Comparison of ENCODE assay signal across 22 cellular contexts in genomic region chr17:38716368-38717005, GRCh38. TPM values are rescaled to one million over a fixed set of nuclear protein-coding genes. Genes with fewer than 3 reads are reported as not detected.
DNase-seq lines count a peak whose midpoint lies in the region; ATAC-seq, FAIRE-seq and TF ChIP-seq lines count a peak whose summit lies in the region.
"Had no signal": no experiment of that assay in that cellular context is flagged by ENCODE, and none has a peak within 500 bp of the region (broad histone marks: within the 10 kb centered on the region; RNA-seq: fewer than 3 reads in every experiment).

No MANE protein-coding gene starts in this region.

- H3K4me3 ChIP-seq in BLaER1 (no peak overlapping the region), endothelial cell of umbilical vein (replicated peaks in 1 of 3; ENCODE audit: insufficient read depth in 1 of 3, low read depth in 1 of 3, low read length in 3 of 3) (no peak overlapping the region), GM23338 (no peak overlapping the region), PC-3 (ENCODE audit: low read length) (no peak overlapping the region)
- H3K4me3 ChIP-seq: Peyer's patch had no signal

- H3F3A ChIP-seq in GM23338 (replicated peaks; ENCODE audit: low read depth): peaks cover 15% of the 10 kb centered on the region
- no peaks in the 10 kb centered on the region for H3F3A ChIP-seq in PC-3 (ENCODE audit: low read length, unreplicated experiment)

- no peak overlapping the region for H3K4me3 Mint-ChIP-seq in CD4-positive, alpha-beta T cell
- H3K4me3 Mint-ChIP-seq in activated CD8-positive, alpha-beta T cell treated with anti-CD3 and anti-CD28 coated beads for 36 hours: no peak overlapping the region
- H3K4me3 Mint-ChIP-seq in GM23338: no peak overlapping the region
- H3K4me3 Mint-ChIP-seq: CD8-positive, alpha-beta T cell; HFFc6 had no signal

- CTCF ChIA-PET in CD4-positive, alpha-beta T cell (lab: Charles Lee): interaction anchor here (0.9 to 1.7 kb wide), 3 partner anchors 12 to 159 kb away, joined by 3 read pairs; no protein-coding TSS in a partner anchor
- CTCF ChIA-PET in activated CD8-positive, alpha-beta T cell treated with anti-CD3 and anti-CD28 coated beads for 36 hours (lab: Charles Lee): interaction anchor here (1.2 to 3.0 kb wide), 5 partner anchors 9 to 40 kb away, joined by 3 to 16 read pairs (median 5); no protein-coding TSS in a partner anchor
- CTCF ChIA-PET in endothelial cell of umbilical vein (lab: Charles Lee): interaction anchor here (1.4 to 2.0 kb wide), 2 partner anchors 14 to 19 kb away, joined by 3 to 9 read pairs; no protein-coding TSS in a partner anchor
- CTCF ChIA-PET in PC-3 (lab: Charles Lee): no interaction called here

- DNase-seq in CD4-positive, alpha-beta T cell: no peak
- no peak for DNase-seq in activated CD8-positive, alpha-beta T cell treated with anti-CD3 and anti-CD28 coated beads for 36 hours
- no peak for DNase-seq in endothelial cell of umbilical vein (ENCODE audit: low read depth, low spot score)
- DNase-seq in GM23338 (ENCODE audit: low spot score): no peak
- no peak for DNase-seq in RKO (ENCODE audit: low spot score)
- DNase-seq in PC-3: no peak
- DNase-seq: BE2C; CD8-positive, alpha-beta T cell; GF-D8; GOT3; HFFc6; Kasumi-1; NCI-H1105 treated with DMSO at 0.1 percent for 48 hours; NCI-H1694 treated with DMSO at 0.1 percent for 48 hours; NCI-H226; NCI-H524 treated with DMSO at 0.1 percent for 48 hours; Peyer's patch; SHP77; SK-N-SH had no signal

- TF ChIP-seq CTCF in CD4-positive, alpha-beta T cell (IDR thresholded peaks at IDR 0.05): no peak
- TF ChIP-seq CTCF in activated CD8-positive, alpha-beta T cell treated with anti-CD3 and anti-CD28 coated beads for 36 hours (IDR thresholded peaks at IDR 0.05): no peak
- no peak for TF ChIP-seq CTCF in endothelial cell of umbilical vein (IDR thresholded peaks at IDR 0.05; ENCODE audit: extremely low read depth in 1 of 2, insufficient read depth in 1 of 2, low read depth in 1 of 2, low read length in 2 of 2)
- TF ChIP-seq CTCF in GM23338 (conservative IDR thresholded peaks at IDR 0.05; ENCODE audit: low read depth in 2 of 2): no peak
- TF ChIP-seq CTCF in PC-3 (conservative IDR thresholded peaks at IDR 0.05; ENCODE audit: low read depth, low read length): no peak

- H3K36me3 ChIP-seq in BLaER1 (peaks cover 92% of the 10 kb centered on the region), endothelial cell of umbilical vein (ENCODE audit: control insufficient read depth in 2 of 2, extremely low read depth in 1 of 2, insufficient read depth in 2 of 2, low read length in 2 of 2) (peaks cover 4 to 48% of the 10 kb centered on the region in 2 experiments), GM23338 (ENCODE audit: insufficient read depth) (no peaks in the 10 kb centered on the region), PC-3 (ENCODE audit: low read depth, low read length) (no peaks in the 10 kb centered on the region)

- no peak for FAIRE-seq in endothelial cell of umbilical vein (lab: Jason Lieb, UNC)
- FAIRE-seq: GM12892 had no signal

- TSS peak; percentile 54 for BruUV-seq in endothelial cell of umbilical vein (replicated peaks; lab: Mats Ljungman, UMichigan)
- no TSS peak for BruUV-seq in PC-3 (replicated peaks; lab: Mats Ljungman, UMichigan)

- dilution Hi-C loops in endothelial cell of umbilical vein (cut with MboI; ENCODE audit: extremely low pct_ligation_motif_present, low sequenced_read_pairs): no loop called here

- H3K27me3 ChIP-seq in BLaER1 (no peaks in the 10 kb centered on the region), endothelial cell of umbilical vein (ENCODE audit: control insufficient read depth in 2 of 2, insufficient read depth in 2 of 2, low read length in 2 of 2) (no peaks in the 10 kb centered on the region), GM23338 (ENCODE audit: insufficient read depth) (peaks cover 31% of the 10 kb centered on the region), PC-3 (ENCODE audit: low read length) (no peaks in the 10 kb centered on the region)
- no peaks in the 10 kb centered on the region for H3K27me3 ChIP-seq in CD4-positive, alpha-beta T cell (ENCODE audit: control insufficient read depth, insufficient read depth, low read length)
- H3K27me3 ChIP-seq: BE2C, Peyer's patch had no signal

- H3K9me3 Mint-ChIP-seq in CD4-positive, alpha-beta T cell: no peaks in the 10 kb centered on the region
- no peaks in the 10 kb centered on the region for H3K9me3 Mint-ChIP-seq in activated CD8-positive, alpha-beta T cell treated with anti-CD3 and anti-CD28 coated beads for 36 hours
- H3K9me3 Mint-ChIP-seq in GM23338: no peaks in the 10 kb centered on the region; the same call in 1 of the 3 replicates
- H3K9me3 Mint-ChIP-seq: CD8-positive, alpha-beta T cell; HFFc6 had no signal

- peaks cover 87% of the 10 kb centered on the region for H3K36me3 Mint-ChIP-seq in CD4-positive, alpha-beta T cell (ENCODE audit: low read depth)
- H3K36me3 Mint-ChIP-seq in activated CD8-positive, alpha-beta T cell treated with anti-CD3 and anti-CD28 coated beads for 36 hours (ENCODE audit: low read depth): peaks cover 63% of the 10 kb centered on the region
- H3K36me3 Mint-ChIP-seq in GM23338 (ENCODE audit: low read depth): peaks cover 14% of the 10 kb centered on the region

- H3K9me2 ChIP-seq in GM23338 (ENCODE audit: insufficient read depth): no peaks in the 10 kb centered on the region
- no peaks in the 10 kb centered on the region for H3K9me2 ChIP-seq in PC-3 (replicated peaks; ENCODE audit: low read length)
- H3K9me2 ChIP-seq: SK-N-SH had no signal

- H3K27ac Mint-ChIP-seq in CD4-positive, alpha-beta T cell: peak overlapping the region; percentile 46
- H3K27ac Mint-ChIP-seq in activated CD8-positive, alpha-beta T cell treated with anti-CD3 and anti-CD28 coated beads for 36 hours: peak overlapping the region; percentile 69
- H3K27ac Mint-ChIP-seq in GM23338: no peak overlapping the region
- H3K27ac Mint-ChIP-seq: HFFc6 had no signal

- H4K20me1 ChIP-seq in BLaER1 (peaks cover 12% of the 10 kb centered on the region; the same call in 1 of the 2 replicates), endothelial cell of umbilical vein (replicated peaks; ENCODE audit: control insufficient read depth, extremely low read depth, insufficient read depth, low read length) (no peaks in the 10 kb centered on the region), GM23338 (replicated peaks; ENCODE audit: insufficient read depth) (peaks cover 3% of the 10 kb centered on the region; the same call in 1 of the 2 replicates), PC-3 (ENCODE audit: low read length) (no peaks in the 10 kb centered on the region)

- H2AFZ ChIP-seq in endothelial cell of umbilical vein (ENCODE audit: low read depth, low read length): no peak overlapping the region
- no peak overlapping the region for H2AFZ ChIP-seq in GM23338
- H2AFZ ChIP-seq in PC-3 (ENCODE audit: low read length): no peak overlapping the region

- H3K9me3 ChIP-seq in BLaER1 (no peaks in the 10 kb centered on the region), endothelial cell of umbilical vein (replicated peaks; ENCODE audit: control insufficient read depth, insufficient read depth, low read length) (no peaks in the 10 kb centered on the region), PC-3 (ENCODE audit: low read length) (no peaks in the 10 kb centered on the region)
- no peaks in the 10 kb centered on the region for H3K9me3 ChIP-seq in CD4-positive, alpha-beta T cell (ENCODE audit: control insufficient read depth, low read length)
- H3K9me3 ChIP-seq: BE2C, Peyer's patch, SK-N-SH had no signal

- intact Hi-C loops in CD4-positive, alpha-beta T cell (cut with DNase I, micrococcal nuclease): no loop called here
- intact Hi-C loops in activated CD8-positive, alpha-beta T cell treated with anti-CD3 and anti-CD28 coated beads for 36 hours (cut with micrococcal nuclease): no loop called here
- intact Hi-C loops in endothelial cell of umbilical vein (cut with micrococcal nuclease): no loop called here
- intact Hi-C loops in PC-3 (cut with micrococcal nuclease): no loop called here

- H3K4me1 ChIP-seq in BLaER1: peaks cover 85% of the 10 kb centered on the region
- no peaks in the 10 kb centered on the region for H3K4me1 ChIP-seq in endothelial cell of umbilical vein (ENCODE audit: control insufficient read depth, extremely low read depth, insufficient read depth, low read length)
- H3K4me1 ChIP-seq in GM23338 (ENCODE audit: insufficient read depth): peaks cover 18% of the 10 kb centered on the region; the same call in 1 of the 2 replicates
- H3K4me1 ChIP-seq in PC-3 (ENCODE audit: insufficient read depth, low read length): no peaks in the 10 kb centered on the region

- no peak for TF ChIP-seq POLR2A in endothelial cell of umbilical vein (IDR thresholded peaks at IDR 0.05; ENCODE audit: low read depth, low read length)

- H3K9me1 ChIP-seq in endothelial cell of umbilical vein (replicated peaks; ENCODE audit: control insufficient read depth, extremely low read depth, insufficient read depth, low read length): no peaks in the 10 kb centered on the region

- H3K4me2 ChIP-seq in BLaER1 (no peak overlapping the region), endothelial cell of umbilical vein (ENCODE audit: insufficient read depth, low read length) (no peak overlapping the region), GM23338 (no peak overlapping the region), PC-3 (ENCODE audit: low read length) (no peak overlapping the region)
- H3K4me2 ChIP-seq: SK-N-SH had no signal

- H3K9ac ChIP-seq in BLaER1: no peak overlapping the region
- H3K9ac ChIP-seq in endothelial cell of umbilical vein (replicated peaks; ENCODE audit: extremely low read depth, insufficient read depth, low read length): no peak overlapping the region
- no peak overlapping the region for H3K9ac ChIP-seq in PC-3 (ENCODE audit: low read length)
- H3K9ac ChIP-seq: SK-N-SH had no signal

- peaks cover 29% of the 10 kb centered on the region for H3K4me1 Mint-ChIP-seq in CD4-positive, alpha-beta T cell (ENCODE audit: low read depth)
- H3K4me1 Mint-ChIP-seq in activated CD8-positive, alpha-beta T cell treated with anti-CD3 and anti-CD28 coated beads for 36 hours (ENCODE audit: low read depth): peaks cover 46% of the 10 kb centered on the region
- H3K4me1 Mint-ChIP-seq in GM23338: peaks cover 75% of the 10 kb centered on the region

- no peak for ATAC-seq in CD4-positive, alpha-beta T cell (ENCODE audit: poor library complexity)
- no peak for ATAC-seq in activated CD8-positive, alpha-beta T cell treated with anti-CD3 and anti-CD28 coated beads for 36 hours
- no peak for ATAC-seq in GM23338
- ATAC-seq in PC-3: no peak
- no peak for ATAC-seq in GM19023 (IDR thresholded peaks at IDR 0.05; ENCODE audit: unreplicated experiment)
- ATAC-seq: CD8-positive, alpha-beta T cell had no signal

- H3K27ac ChIP-seq in BLaER1 (peak overlapping the region; percentile 51; the same call in 1 of the 2 replicates), endothelial cell of umbilical vein (ENCODE audit: insufficient read depth, low read depth, low read length) (no peak overlapping the region), GM23338 (ENCODE audit: low read depth) (no peak overlapping the region), PC-3 (ENCODE audit: low read length) (no peak overlapping the region)
- H3K27ac ChIP-seq in CD4-positive, alpha-beta T cell (ENCODE audit: low read depth, low read length): no peak overlapping the region
- H3K27ac ChIP-seq: Peyer's patch had no signal

- POLR2A ChIA-PET in CD4-positive, alpha-beta T cell (lab: Charles Lee): interaction anchor here (1.2 to 5.4 kb wide), 4 partner anchors 11 to 15 kb away, joined by 4 to 46 read pairs (median 23); partner anchors contain the start of gene MLLT6
- POLR2A ChIA-PET in activated CD8-positive, alpha-beta T cell treated with anti-CD3 and anti-CD28 coated beads for 36 hours (lab: Charles Lee): interaction anchor here (0.8 to 18.4 kb wide), 5 partner anchors 5 to 40 kb away, joined by 3 to 390 read pairs (median 8); partner anchors contain the start of genes CISD3 and MLLT6
- POLR2A ChIA-PET in endothelial cell of umbilical vein (lab: Charles Lee): no interaction called here
- POLR2A ChIA-PET in PC-3 (lab: Charles Lee; ENCODE audit: unreplicated experiment): interaction anchor here (0.6 kb wide), 1 partner anchor 19 kb away, joined by 5 read pairs; no protein-coding TSS in a partner anchor

- H3K79me2 ChIP-seq in endothelial cell of umbilical vein (ENCODE audit: control insufficient read depth, insufficient read depth, low read length): no peaks in the 10 kb centered on the region
- H3K79me2 ChIP-seq in GM23338 (replicated peaks; ENCODE audit: insufficient read depth): no peaks in the 10 kb centered on the region
- no peaks in the 10 kb centered on the region for H3K79me2 ChIP-seq in PC-3 (ENCODE audit: low read length)

- no peaks in the 10 kb centered on the region for H3K27me3 Mint-ChIP-seq in CD4-positive, alpha-beta T cell
- no peaks in the 10 kb centered on the region for H3K27me3 Mint-ChIP-seq in activated CD8-positive, alpha-beta T cell treated with anti-CD3 and anti-CD28 coated beads for 36 hours
- H3K27me3 Mint-ChIP-seq in GM23338 (ENCODE audit: insufficient read depth, low read depth, poor library complexity): peaks cover 33% of the 10 kb centered on the region

RNA-seq across cellular contexts. Expression of gene MLLT6, which starts 11.4 kb away (rescaled TPM):
- total RNA-seq in CD4-positive, alpha-beta T cell: 100 to 1,000 TPM; 321 to 324 TPM
- total RNA-seq in activated CD8-positive, alpha-beta T cell treated with anti-CD3 and anti-CD28 coated beads for 36 hours: 100 to 1,000 TPM; 145 to 148 TPM
- total RNA-seq in endothelial cell of umbilical vein (85.4 and 86.6 TPM in 2 replicates), PC-3 (2014; rRNA removed) (24.7 and 28.7 TPM in 2 replicates)
- polyA plus RNA-seq in endothelial cell of umbilical vein (32.1 and 35.7 TPM in 2 replicates), GM23338 (2016; fragmentation: Nextera tagmentation; extraction: Ambion mirVana) (1.8 and 2.6 TPM in 2 replicates)
- 21.1 and 29.6 TPM in 2 replicates for polyA plus RNA-seq in endothelial cell of umbilical vein (2011; cell fraction: cytosol; rRNA removed)
- 144 and 172 TPM in 2 replicates for polyA plus RNA-seq in endothelial cell of umbilical vein (2011; cell fraction: nucleus; rRNA removed)
- 37.7 and 42.7 TPM in 2 replicates for polyA plus RNA-seq in endothelial cell of umbilical vein (2012)
- polyA minus RNA-seq in endothelial cell of umbilical vein: 68.1 and 78.3 TPM in 2 replicates
- polyA minus RNA-seq in endothelial cell of umbilical vein (2011; cell fraction: cytosol; rRNA and poly(A)+ RNA removed): 34.7 TPM
- polyA minus RNA-seq in endothelial cell of umbilical vein (2011; cell fraction: nucleus; rRNA and poly(A)+ RNA removed): 72.9 and 91.4 TPM in 2 replicates
- total RNA-seq in GM23338 (2014; rRNA removed; shearing (Covaris generic)): 2.8 and 3.3 TPM in 2 replicates

RNA-seq across cellular contexts. Expression of gene CISD3, which starts 13.7 kb away (rescaled TPM):
- total RNA-seq in CD4-positive, alpha-beta T cell: 1 to 10 TPM; 4.7 to 5.7 TPM
- total RNA-seq in activated CD8-positive, alpha-beta T cell treated with anti-CD3 and anti-CD28 coated beads for 36 hours: 10 to 100 TPM; 43.2 to 44.2 TPM
- total RNA-seq in endothelial cell of umbilical vein (22.6 and 23.7 TPM in 2 replicates), PC-3 (2014; rRNA removed) (13.7 and 14.1 TPM in 2 replicates)
- polyA plus RNA-seq in endothelial cell of umbilical vein (8.7 and 11.1 TPM in 2 replicates), GM23338 (2016; fragmentation: Nextera tagmentation; extraction: Ambion mirVana) (8.9 and 9.9 TPM in 2 replicates)
- 8.8 and 10.9 TPM in 2 replicates for polyA plus RNA-seq in endothelial cell of umbilical vein (2011; cell fraction: cytosol; rRNA removed)
- polyA plus RNA-seq in endothelial cell of umbilical vein (2011; cell fraction: nucleus; rRNA removed): 3.4 and 4.0 TPM in 2 replicates
- 16.3 and 17.9 TPM in 2 replicates for polyA plus RNA-seq in endothelial cell of umbilical vein (2012)
- 2.0 and 2.6 TPM in 2 replicates for polyA minus RNA-seq in endothelial cell of umbilical vein
- 18.3 TPM for polyA minus RNA-seq in endothelial cell of umbilical vein (2011; cell fraction: cytosol; rRNA and poly(A)+ RNA removed)
- 1.1 and 2.0 TPM in 2 replicates for polyA minus RNA-seq in endothelial cell of umbilical vein (2011; cell fraction: nucleus; rRNA and poly(A)+ RNA removed)
- total RNA-seq in GM23338 (2014; rRNA removed; shearing (Covaris generic)): 0.94 and 3.4 TPM in 2 replicates

RNA-seq across cellular contexts. Expression of gene PCGF2, which starts 31.6 kb away (rescaled TPM):
- total RNA-seq in CD4-positive, alpha-beta T cell: not detected
- total RNA-seq in activated CD8-positive, alpha-beta T cell treated with anti-CD3 and anti-CD28 coated beads for 36 hours: 1 to 10 TPM in 1 of 2 experiments, under 1 TPM in 1; 0.50 to 1.2 TPM
- 77.5 and 78.4 TPM in 2 replicates for total RNA-seq in endothelial cell of umbilical vein
- polyA plus RNA-seq in endothelial cell of umbilical vein: 39.8 and 45.3 TPM in 2 replicates
- 28.6 and 32.6 TPM in 2 replicates for polyA plus RNA-seq in endothelial cell of umbilical vein (2011; cell fraction: cytosol; rRNA removed)
- 29.6 and 36.9 TPM in 2 replicates for polyA plus RNA-seq in endothelial cell of umbilical vein (2011; cell fraction: nucleus; rRNA removed)
- polyA plus RNA-seq in endothelial cell of umbilical vein (2012): 55.8 and 74.4 TPM in 2 replicates
- polyA minus RNA-seq in endothelial cell of umbilical vein: 20.3 and 20.9 TPM in 2 replicates
- polyA minus RNA-seq in endothelial cell of umbilical vein (2011; cell fraction: cytosol; rRNA and poly(A)+ RNA removed): 16.7 TPM
- 7.9 and 14.5 TPM in 2 replicates for polyA minus RNA-seq in endothelial cell of umbilical vein (2011; cell fraction: nucleus; rRNA and poly(A)+ RNA removed)
- 21.1 and 23.4 TPM in 2 replicates for total RNA-seq in GM23338 (2014; rRNA removed; shearing (Covaris generic))
- 51.9 and 60.9 TPM in 2 replicates for polyA plus RNA-seq in GM23338 (2016; fragmentation: Nextera tagmentation; extraction: Ambion mirVana)
- 14.1 and 15.8 TPM in 2 replicates for total RNA-seq in PC-3 (2014; rRNA removed)
- total RNA-seq: CD8-positive, alpha-beta T cell had no signal

RNA-seq across cellular contexts. Expression of gene PSMB3, which starts 36.1 kb away (rescaled TPM):
- 10 to 100 TPM; 46.6 to 55.0 TPM for total RNA-seq in CD4-positive, alpha-beta T cell
- total RNA-seq in activated CD8-positive, alpha-beta T cell treated with anti-CD3 and anti-CD28 coated beads for 36 hours: 100 to 1,000 TPM; 275 to 279 TPM
- total RNA-seq in endothelial cell of umbilical vein (213 and 227 TPM in 2 replicates), PC-3 (2014; rRNA removed) (366 and 441 TPM in 2 replicates)
- polyA plus RNA-seq in endothelial cell of umbilical vein (685 and 705 TPM in 2 replicates), GM23338 (2016; fragmentation: Nextera tagmentation; extraction: Ambion mirVana) (523 and 558 TPM in 2 replicates)
- 539 and 649 TPM in 2 replicates for polyA plus RNA-seq in endothelial cell of umbilical vein (2011; cell fraction: cytosol; rRNA removed)
- polyA plus RNA-seq in endothelial cell of umbilical vein (2011; cell fraction: nucleus; rRNA removed): 229 and 250 TPM in 2 replicates
- 242 and 303 TPM in 2 replicates for polyA plus RNA-seq in endothelial cell of umbilical vein (2012)
- polyA minus RNA-seq in endothelial cell of umbilical vein: 271 and 276 TPM in 2 replicates
- 192 TPM for polyA minus RNA-seq in endothelial cell of umbilical vein (2011; cell fraction: cytosol; rRNA and poly(A)+ RNA removed)
- polyA minus RNA-seq in endothelial cell of umbilical vein (2011; cell fraction: nucleus; rRNA and poly(A)+ RNA removed): 33.6 and 42.4 TPM in 2 replicates
- total RNA-seq in GM23338 (2014; rRNA removed; shearing (Covaris generic)): 250 and 270 TPM in 2 replicates

RNA-seq across cellular contexts. Expression of gene EPOP, which starts 41.7 kb away (rescaled TPM):
- under 1 TPM; 0.16 to 0.34 TPM for total RNA-seq in CD4-positive, alpha-beta T cell
- total RNA-seq in activated CD8-positive, alpha-beta T cell treated with anti-CD3 and anti-CD28 coated beads for 36 hours: 10 to 100 TPM; 31.8 to 32.2 TPM
- total RNA-seq in endothelial cell of umbilical vein (2.6 and 2.9 TPM in 2 replicates), PC-3 (2014; rRNA removed) (12.6 and 17.7 TPM in 2 replicates)
- polyA plus RNA-seq in endothelial cell of umbilical vein (0.43 and 0.54 TPM in 2 replicates), GM23338 (2016; fragmentation: Nextera tagmentation; extraction: Ambion mirVana) (0.42 and 0.82 TPM in 2 replicates)
- polyA plus RNA-seq in endothelial cell of umbilical vein (2011; cell fraction: cytosol; rRNA removed): 0.67 and 0.82 TPM in 2 replicates
- polyA plus RNA-seq in endothelial cell of umbilical vein (2011; cell fraction: nucleus; rRNA removed): 0.36 and 0.38 TPM in 2 replicates
- 4.5 and 5.2 TPM in 2 replicates for polyA plus RNA-seq in endothelial cell of umbilical vein (2012)
- polyA minus RNA-seq in endothelial cell of umbilical vein: 0.44 and 0.68 TPM in 2 replicates
- 5.8 TPM for polyA minus RNA-seq in endothelial cell of umbilical vein (2011; cell fraction: cytosol; rRNA and poly(A)+ RNA removed)
- polyA minus RNA-seq in endothelial cell of umbilical vein (2011; cell fraction: nucleus; rRNA and poly(A)+ RNA removed): 0.10 and 0.34 TPM in 2 replicates
- 1.7 and 2.4 TPM in 2 replicates for total RNA-seq in GM23338 (2014; rRNA removed; shearing (Covaris generic))
